In the genomic region with DNA sequence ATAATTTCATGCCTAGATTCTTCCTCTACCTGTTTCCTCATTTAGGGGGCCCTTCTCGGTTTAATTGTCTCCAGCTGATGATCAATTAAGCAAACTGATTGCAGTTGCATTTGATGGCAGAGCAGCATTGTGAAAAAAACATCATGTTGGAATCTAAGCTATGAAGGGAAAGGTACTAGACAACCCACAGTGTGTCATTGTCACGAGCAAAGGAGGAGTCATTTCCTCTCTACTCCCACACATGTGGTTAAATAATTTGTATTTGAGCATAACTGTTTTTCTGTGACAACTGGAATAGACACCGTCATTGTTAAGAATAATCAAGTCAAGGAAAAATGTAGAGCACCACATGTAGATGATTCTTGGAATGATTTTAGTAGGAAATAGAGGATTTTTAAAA, we compare ENCODE assay signal across 11 cellular contexts.
DNase-seq lines count a peak whose midpoint lies in the region; FAIRE-seq and TF ChIP-seq lines count a peak whose summit lies in the region.
"Had no signal": no experiment of that assay in that cellular context is flagged by ENCODE, and none has a peak within 500 bp of the region (broad histone marks: within the 10 kb centered on the region; RNA-seq: fewer than 3 reads in every experiment).

No MANE protein-coding gene starts in this region.

- WGBS in mesenchymal stem cell = 35% methylated on average over 2 of the region's 3 CpGs

- no peak overlapping the region for H3K27ac ChIP-seq in mesenchymal stem cell (ENCODE audit: low read length, poor library complexity, severe bottlenecking)
- H3K27ac ChIP-seq: hepatocyte had no signal

- H3K18ac ChIP-seq in mesenchymal stem cell (ENCODE audit: low read depth in 1 of 2, low read length in 2 of 2) = no peak overlapping the region

- H3K79me1 ChIP-seq in mesenchymal stem cell (replicated peaks; ENCODE audit: low read length, poor library complexity, severe bottlenecking) = no peaks in the 10 kb centered on the region

- peaks cover 65% of the 10 kb centered on the region for H3K4me1 Mint-ChIP-seq in activated T-cell treated with anti-CD3 and anti-CD28 coated beads, Interleukin-2, amount 50 U/mL, for 24 hours (ENCODE audit: low read depth)

- H2AK5ac ChIP-seq in mesenchymal stem cell (ENCODE audit: low read length, severe bottlenecking) = no peak overlapping the region

- H3K4me3 ChIP-seq in mesenchymal stem cell (ENCODE audit: insufficient read depth in 1 of 2, low read depth in 1 of 2, low read length in 2 of 2) = no peak overlapping the region
- H3K4me3 ChIP-seq: hepatocyte had no signal

- H2AFZ ChIP-seq in mesenchymal stem cell (ENCODE audit: low read depth, low read length) = no peak overlapping the region
- H2AFZ ChIP-seq: hepatocyte had no signal

- no peak overlapping the region for H3K23ac ChIP-seq in mesenchymal stem cell (ENCODE audit: low read length in 2 of 2)

- DNase-seq in EH (ENCODE audit: low read depth) (peak; percentile 56), H54 (ENCODE audit: insufficient read length, low spot score) (peak; percentile 12), mesenchymal stem cell (peak; percentile 62), NCI-H82 (lab: John Stamatoyannopoulos, UW) (no peak), superior temporal gyrus (ENCODE audit: extremely low spot score) (no peak), NCI-H1436 (lab: John Stamatoyannopoulos, UW) (no peak), NCI-H2081 (lab: John Stamatoyannopoulos, UW) (no peak)
- no peak for DNase-seq in activated T-cell treated with anti-CD3 and anti-CD28 coated beads, Interleukin-2, amount 50 U/mL, for 24 hours
- DNase-seq: amygdala, SIG-M5 had no signal

- H3K27ac Mint-ChIP-seq in activated T-cell treated with anti-CD3 and anti-CD28 coated beads, Interleukin-2, amount 50 U/mL, for 24 hours = peak overlapping the region; percentile 0

- no peaks in the 10 kb centered on the region for H3K9me3 Mint-ChIP-seq in activated T-cell treated with anti-CD3 and anti-CD28 coated beads, Interleukin-2, amount 50 U/mL, for 24 hours

- H4K91ac ChIP-seq in mesenchymal stem cell (ENCODE audit: low read length) = no peak overlapping the region

- no peak overlapping the region for H3K9ac ChIP-seq in mesenchymal stem cell (ENCODE audit: low read length)

- H3K9me3 ChIP-seq in mesenchymal stem cell (ENCODE audit: control insufficient read depth, low read length) = no peaks in the 10 kb centered on the region

- no peaks in the 10 kb centered on the region for H3K27me3 ChIP-seq in mesenchymal stem cell (ENCODE audit: control insufficient read depth in 1 of 2, insufficient read depth in 1 of 2, low read length in 2 of 2)
- H3K27me3 ChIP-seq: hepatocyte had no signal

- no peak overlapping the region for H2BK5ac ChIP-seq in mesenchymal stem cell (ENCODE audit: low read depth, low read length, poor library complexity, severe bottlenecking)

- H3K4me2 ChIP-seq in mesenchymal stem cell (ENCODE audit: low read length, poor library complexity, severe bottlenecking) = no peak overlapping the region
- H3K4me2 ChIP-seq: hepatocyte had no signal

- H2BK15ac ChIP-seq in mesenchymal stem cell (ENCODE audit: low read depth, poor library complexity, severe bottlenecking) = no peak overlapping the region

- no peak for TF ChIP-seq POLR2A in H54 (IDR thresholded peaks at IDR 0.05; ENCODE audit: low read depth, low read length)

- no peak overlapping the region for H4K8ac ChIP-seq in mesenchymal stem cell (ENCODE audit: low read length)

- FAIRE-seq in H54 (lab: Jason Lieb, UNC) = peak; percentile 99

- no peaks in the 10 kb centered on the region for H3K27me3 Mint-ChIP-seq in activated T-cell treated with anti-CD3 and anti-CD28 coated beads, Interleukin-2, amount 50 U/mL, for 24 hours

- H3K4me3 Mint-ChIP-seq in activated T-cell treated with anti-CD3 and anti-CD28 coated beads, Interleukin-2, amount 50 U/mL, for 24 hours = no peak overlapping the region

- H3K14ac ChIP-seq in mesenchymal stem cell (ENCODE audit: low read length in 2 of 2) = no peak overlapping the region

- H2BK120ac ChIP-seq in mesenchymal stem cell (ENCODE audit: low read depth, low read length) = no peak overlapping the region

- H3K4ac ChIP-seq in mesenchymal stem cell (ENCODE audit: low read depth in 1 of 2, low read length in 2 of 2) = no peak overlapping the region

- no peak overlapping the region for H2BK12ac ChIP-seq in mesenchymal stem cell (ENCODE audit: low read length in 2 of 2)

- H3K36me3 Mint-ChIP-seq in activated T-cell treated with anti-CD3 and anti-CD28 coated beads, Interleukin-2, amount 50 U/mL, for 24 hours (ENCODE audit: low read depth) = no peaks in the 10 kb centered on the region

- H3K4me1 ChIP-seq in mesenchymal stem cell (ENCODE audit: control insufficient read depth, insufficient read depth, low read depth, low read length) = no peaks in the 10 kb centered on the region

- H3K36me3 ChIP-seq in mesenchymal stem cell (ENCODE audit: control insufficient read depth in 1 of 2, insufficient read depth in 2 of 2, low read depth in 1 of 2, low read length in 2 of 2) = no peaks in the 10 kb centered on the region

Comparison
In these comparisons a context has a peak if more than half of its experiments do, and no peak if none do; other contexts are left out.
1. DNase-seq: peak in EH (single experiment), H54 (single experiment) and mesenchymal stem cell (single experiment); none in activated T-cell treated with anti-CD3 and anti-CD28 coated beads, Interleukin-2, amount 50 U/mL, for 24 hours (single experiment), NCI-H82 (single experiment), superior temporal gyrus (single experiment), NCI-H1436 (single experiment) and NCI-H2081 (0 of 2).